28 cellular contexts compared by ENCODE assay signal in genomic region chr6:147768969-147769368, GRCh38.
"Had no signal": no experiment of that assay in that cellular context is flagged by ENCODE, and none has a peak within 500 bp of the region (broad histone marks: within the 10 kb centered on the region; RNA-seq: fewer than 3 reads in every experiment).

No MANE protein-coding gene starts in this region.

- DNase-seq: activated CD4-positive, alpha-beta memory T cell treated with anti-CD3 and anti-CD28 coated beads, Interleukin-2, amount 10 ng/mL, durations not matched to agents 7 days and 5 days; activated CD4-positive, alpha-beta T cell treated with anti-CD3 and anti-CD28 coated beads for 1 hour; activated CD4-positive, alpha-beta T cell treated with anti-CD3 and anti-CD28 coated beads for 4 hours; activated CD4-positive, alpha-beta T cell treated with anti-CD3 and anti-CD28 coated beads, Interleukin-2, amount 10 ng/mL, durations not matched to agents 7 days and 5 days; activated CD4-positive, alpha-beta T cell treated with anti-CD3 and anti-CD28 coated beads, Interleukin-2, amount 50 U/mL, for 4 hours; activated CD8-positive, alpha-beta memory T cell treated with anti-CD3 and anti-CD28 coated beads, Interleukin-2, amount 50 U/mL, for 48 hours; activated gamma-delta T cell; activated naive CD4-positive, alpha-beta T cell; activated naive CD4-positive, alpha-beta T cell treated with anti-CD3 and anti-CD28 coated beads, Interleukin-2, amount 10 ng/mL, durations not matched to agents 7 days and 5 days; activated naive CD8-positive, alpha-beta T cell treated with anti-CD3 and anti-CD28 coated beads, Interleukin-2, amount 10 ng/mL, durations not matched to agents 7 days and 5 days; activated T-cell treated with anti-CD3 and anti-CD28 coated beads for 4 hours; activated T-cell treated with anti-CD3 and anti-CD28 coated beads, Interleukin-2, amount 50 U/mL, for 24 hours; activated T-cell treated with anti-CD3 and anti-CD28 coated beads, Interleukin-2, amount 50 U/mL, for 72 hours; central memory CD4-positive, alpha-beta T cell; cerebellar nuclear complex; colonic mucosa; effector CD8-positive, alpha-beta T cell; endodermal cell; foreskin melanocyte; heart right ventricle had no signal

- H2AFZ ChIP-seq: hepatocyte had no signal

- H3K79me2 ChIP-seq: hepatocyte had no signal

- H3K4me2 ChIP-seq: hepatocyte had no signal

- H3K36me3 ChIP-seq: ascending aorta, breast epithelium, cardiac muscle cell, colonic mucosa, esophagus muscularis mucosa, gastroesophageal sphincter, heart right ventricle had no signal

- ATAC-seq: activated naive CD4-positive, alpha-beta T cell treated with anti-CD3 and anti-CD28 coated beads, Interleukin-2, amount 50 U/mL, for 72 hours; activated T-cell treated with anti-CD3 and anti-CD28 coated beads, Interleukin-2, amount 50 U/mL, for 72 hours; gastroesophageal sphincter; WTC11 had no signal

- H3K27ac ChIP-seq: ascending aorta, breast epithelium, cardiac muscle cell, colonic mucosa, esophagus muscularis mucosa, gastroesophageal sphincter, heart right ventricle, hepatocyte had no signal

- H3K4me1 ChIP-seq: ascending aorta, breast epithelium, colonic mucosa, esophagus muscularis mucosa, gastroesophageal sphincter, heart right ventricle had no signal

- H3K4me3 ChIP-seq: ascending aorta, breast epithelium, cardiac muscle cell, colonic mucosa, esophagus muscularis mucosa, gastroesophageal sphincter, heart right ventricle, hepatocyte had no signal

- H3K27me3 ChIP-seq: ascending aorta, breast epithelium, cardiac muscle cell, colonic mucosa, esophagus muscularis mucosa, gastroesophageal sphincter, heart right ventricle, hepatocyte had no signal

- H3K9me3 ChIP-seq: ascending aorta, breast epithelium, colonic mucosa, esophagus muscularis mucosa, gastroesophageal sphincter had no signal
